ENCODE assay signal across 28 cellular contexts in the genomic region with DNA sequence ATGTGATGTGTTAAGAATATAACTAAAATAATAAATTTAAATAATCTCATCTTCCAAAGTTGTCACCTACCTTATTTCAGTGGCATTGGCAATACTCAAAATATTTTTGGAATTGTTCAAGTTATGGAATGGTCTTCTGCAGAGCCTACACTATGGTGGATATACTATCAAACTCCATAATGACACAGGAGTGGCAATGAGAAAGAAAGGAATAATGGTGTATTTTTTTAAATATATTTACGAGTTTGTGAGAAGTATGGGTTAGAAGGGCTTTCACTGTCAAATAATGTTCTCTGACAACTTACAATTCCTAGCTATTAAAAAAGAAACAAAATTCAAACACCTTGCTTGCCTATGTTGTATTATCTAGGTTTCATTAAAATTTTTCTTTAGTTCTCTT.
"Had no signal": no experiment of that assay in that cellular context is flagged by ENCODE, and none has a peak within 500 bp of the region (broad histone marks: within the 10 kb centered on the region; RNA-seq: fewer than 3 reads in every experiment).

No MANE protein-coding gene starts in this region.

- H3K36me3 ChIP-seq: colonic mucosa had no signal

- H3K4me1 ChIP-seq: colonic mucosa, esophagus muscularis mucosa, esophagus squamous epithelium, foreskin keratinocyte, gastrocnemius medialis, gastroesophageal sphincter had no signal

- H3K27ac ChIP-seq: colonic mucosa, coronary artery, dorsolateral prefrontal cortex, epithelial cell of prostate, esophagus muscularis mucosa, esophagus squamous epithelium, foreskin keratinocyte, gastrocnemius medialis, gastroesophageal sphincter, heart left ventricle, heart right ventricle had no signal

- H3K9me3 ChIP-seq: colonic mucosa, esophagus muscularis mucosa, esophagus squamous epithelium, gastrocnemius medialis, gastroesophageal sphincter, heart left ventricle, heart right ventricle had no signal

- DNase-seq: colonic mucosa; cortex of kidney; dermis blood vessel endothelial cell; dorsolateral prefrontal cortex; effector CD4-positive, alpha-beta T cell; effector CD8-positive, alpha-beta T cell; effector memory CD4-positive, alpha-beta T cell; effector memory CD8-positive, alpha-beta T cell; endodermal cell; erythroblast; esophagus squamous epithelium; foreskin fibroblast; foreskin keratinocyte; foreskin melanocyte; gastrocnemius medialis; glutamatergic neuron; head of caudate nucleus; heart left ventricle; heart right ventricle had no signal

- H3K27me3 ChIP-seq: colonic mucosa, dorsolateral prefrontal cortex, esophagus muscularis mucosa, esophagus squamous epithelium, foreskin keratinocyte, gastrocnemius medialis, gastroesophageal sphincter, heart left ventricle, heart right ventricle had no signal

- FAIRE-seq: colon, endometrium, endothelial cell of umbilical vein, frontal cortex had no signal

- ATAC-seq: effector memory CD8-positive, alpha-beta T cell; esophagus mucosa; foreskin keratinocyte; gastrocnemius medialis; gastroesophageal sphincter; heart left ventricle; heart right ventricle had no signal

- H3K4me3 ChIP-seq: colonic mucosa, coronary artery, dorsolateral prefrontal cortex, esophagus muscularis mucosa, esophagus squamous epithelium, gastrocnemius medialis, gastroesophageal sphincter, heart left ventricle, heart right ventricle had no signal
